5 cellular contexts compared by ENCODE assay signal in the genomic region with DNA sequence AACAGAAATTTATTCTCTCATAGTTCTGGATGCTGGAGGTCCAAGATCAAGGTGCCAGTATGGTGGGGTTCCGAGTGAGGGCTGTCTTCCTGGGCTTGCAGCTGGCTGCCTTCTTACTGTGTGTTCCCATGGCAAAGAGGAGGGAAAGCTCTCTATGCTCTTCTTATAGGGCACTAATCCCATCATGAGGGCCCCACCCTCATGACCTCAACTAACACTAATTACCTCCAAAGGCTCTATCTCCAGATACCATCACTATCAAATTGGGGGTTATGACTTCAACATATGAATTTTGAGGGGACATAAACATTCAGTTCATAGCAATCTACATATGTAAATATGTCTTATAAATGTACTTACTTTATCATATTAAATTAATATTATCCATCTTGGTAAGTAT.
"Had no signal": no experiment of that assay in that cellular context is flagged by ENCODE, and none has a peak within 500 bp of the region (broad histone marks: within the 10 kb centered on the region; RNA-seq: fewer than 3 reads in every experiment).

No MANE protein-coding gene starts in this region.

- FAIRE-seq: HTR-8/SVneo, K562 had no signal

- H3K4me3 ChIP-seq: K562 had no signal

- H3K27ac ChIP-seq: HL-60 had no signal

- ATAC-seq: K562 had no signal

- DNase-seq: KBM-7, KG1 had no signal
